Comparison of ENCODE assay signal across 9 cellular contexts in the genomic region with DNA sequence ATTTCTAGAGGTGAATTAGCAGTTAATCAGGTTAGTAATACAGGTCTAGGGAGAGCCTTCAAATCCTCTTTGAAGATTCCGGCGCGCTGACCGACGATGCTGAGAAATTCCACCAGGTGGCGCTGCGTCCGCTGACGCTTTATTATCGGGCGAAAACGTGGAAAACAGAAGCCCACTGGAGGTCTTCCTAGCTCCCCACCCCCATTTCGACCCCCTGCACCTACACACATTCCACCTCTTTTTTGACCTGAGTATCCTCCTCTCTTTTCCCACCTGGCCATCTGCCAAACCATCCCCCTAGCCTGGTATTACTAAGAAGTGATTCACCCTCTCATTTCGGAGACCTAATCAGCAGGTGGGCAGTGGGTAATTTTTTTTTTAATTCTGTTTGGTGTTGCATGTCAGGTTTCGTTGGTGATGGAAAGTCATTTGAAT.
DNase-seq lines count a peak whose midpoint lies in the region; ATAC-seq, FAIRE-seq and TF ChIP-seq lines count a peak whose summit lies in the region.
"Had no signal": no experiment of that assay in that cellular context is flagged by ENCODE, and none has a peak within 500 bp of the region (broad histone marks: within the 10 kb centered on the region; RNA-seq: fewer than 3 reads in every experiment).

No MANE protein-coding gene starts in this region.

- no peaks in the 10 kb centered on the region for H3K79me2 ChIP-seq in endothelial cell of umbilical vein (ENCODE audit: control insufficient read depth, insufficient read depth, low read length)

- H3K4me3 Mint-ChIP-seq in activated CD8-positive, alpha-beta T cell treated with anti-CD3 and anti-CD28 coated beads for 36 hours, result no peak overlapping the region
- peak overlapping the region; percentile 68 for H3K4me3 Mint-ChIP-seq in stimulated activated memory B cell treated with anti-CD40 and anti-IgM and Interleukin-4, amounts not matched to agents 10 μg/mL and 1 μg/mL and 100 μg/mL, for 72 hours

- ATAC-seq in activated CD8-positive, alpha-beta T cell treated with anti-CD3 and anti-CD28 coated beads for 36 hours, result no peak
- ATAC-seq in stimulated activated memory B cell treated with anti-CD40 and anti-IgM and Interleukin-4, amounts not matched to agents 10 μg/mL and 1 μg/mL and 100 μg/mL, for 72 hours, result peak; percentile 77
- no peak for ATAC-seq in GM19351 (IDR thresholded peaks at IDR 0.05; ENCODE audit: unreplicated experiment)

- H3K4me1 ChIP-seq in endothelial cell of umbilical vein (ENCODE audit: control insufficient read depth, extremely low read depth, insufficient read depth, low read length), result peaks cover 5% of the 10 kb centered on the region

- H3K9me3 ChIP-seq in endothelial cell of umbilical vein (replicated peaks; ENCODE audit: control insufficient read depth, insufficient read depth, low read length), result no peaks in the 10 kb centered on the region

- CTCF ChIA-PET in activated CD8-positive, alpha-beta T cell treated with anti-CD3 and anti-CD28 coated beads for 36 hours (lab: Charles Lee), result interaction anchor here (0.7 to 1.3 kb wide), 13 partner anchors 9 to 289 kb away, joined by 3 to 6 read pairs (median 3); no protein-coding TSS in a partner anchor
- CTCF ChIA-PET in endothelial cell of umbilical vein (lab: Charles Lee), result interaction anchor here (0.6 to 2.7 kb wide), 36 partner anchors 16 to 545 kb away, joined by 3 to 30 read pairs (median 4); partner anchors contain the start of genes CFAP61, CRNKL1 and NAA20

- H3K4me2 ChIP-seq in endothelial cell of umbilical vein (ENCODE audit: insufficient read depth, low read length), result peak overlapping the region; percentile 27

- H3K9me3 Mint-ChIP-seq in activated CD8-positive, alpha-beta T cell treated with anti-CD3 and anti-CD28 coated beads for 36 hours, result no peaks in the 10 kb centered on the region
- no peaks in the 10 kb centered on the region for H3K9me3 Mint-ChIP-seq in stimulated activated memory B cell treated with anti-CD40 and anti-IgM and Interleukin-4, amounts not matched to agents 10 μg/mL and 1 μg/mL and 100 μg/mL, for 72 hours

- POLR2A ChIA-PET in activated CD8-positive, alpha-beta T cell treated with anti-CD3 and anti-CD28 coated beads for 36 hours (lab: Charles Lee), result no interaction called here
- POLR2A ChIA-PET in endothelial cell of umbilical vein (lab: Charles Lee), result no interaction called here

- DNase-seq in NCI-H2196 (lab: John Stamatoyannopoulos, UW; ENCODE audit: unreplicated experiment) (peak; percentile 48), NCI-H2196 treated with DMSO at 0.1 percent for 48 hours (lab: John Stamatoyannopoulos, UW; ENCODE audit: unreplicated experiment) (no peak), NCI-H2171 treated with DMSO at 0.1 percent for 48 hours (lab: John Stamatoyannopoulos, UW) (peak; percentile 82), endothelial cell of umbilical vein (ENCODE audit: low read depth, low spot score) (peak; percentile 68), mucosa of gallbladder (ENCODE audit: low spot score) (peak; percentile 56)
- peak; percentile 61 for DNase-seq in activated CD8-positive, alpha-beta T cell treated with anti-CD3 and anti-CD28 coated beads for 36 hours

- no peak overlapping the region for H3K4me3 ChIP-seq in endothelial cell of umbilical vein (replicated peaks in 1 of 3; ENCODE audit: insufficient read depth in 1 of 3, low read depth in 1 of 3, low read length in 3 of 3)

- no peaks in the 10 kb centered on the region for H4K20me1 ChIP-seq in endothelial cell of umbilical vein (replicated peaks; ENCODE audit: control insufficient read depth, extremely low read depth, insufficient read depth, low read length)

- peaks cover 8% of the 10 kb centered on the region for H3K27me3 Mint-ChIP-seq in activated CD8-positive, alpha-beta T cell treated with anti-CD3 and anti-CD28 coated beads for 36 hours
- H3K27me3 Mint-ChIP-seq in stimulated activated memory B cell treated with anti-CD40 and anti-IgM and Interleukin-4, amounts not matched to agents 10 μg/mL and 1 μg/mL and 100 μg/mL, for 72 hours, result no peaks in the 10 kb centered on the region

- no peak overlapping the region for H3K27ac ChIP-seq in endothelial cell of umbilical vein (ENCODE audit: insufficient read depth, low read depth, low read length)

- TF ChIP-seq CTCF in activated CD8-positive, alpha-beta T cell treated with anti-CD3 and anti-CD28 coated beads for 36 hours (IDR thresholded peaks at IDR 0.05), result peak; percentile 93
- peak; percentile 84 to 87 for TF ChIP-seq CTCF in endothelial cell of umbilical vein (IDR thresholded peaks at IDR 0.05; ENCODE audit: extremely low read depth in 1 of 2, insufficient read depth in 1 of 2, low read depth in 1 of 2, low read length in 2 of 2)

- no peaks in the 10 kb centered on the region for H3K36me3 Mint-ChIP-seq in activated CD8-positive, alpha-beta T cell treated with anti-CD3 and anti-CD28 coated beads for 36 hours (ENCODE audit: low read depth)
- H3K36me3 Mint-ChIP-seq in stimulated activated memory B cell treated with anti-CD40 and anti-IgM and Interleukin-4, amounts not matched to agents 10 μg/mL and 1 μg/mL and 100 μg/mL, for 72 hours, result no peaks in the 10 kb centered on the region

- intact Hi-C loops in activated CD8-positive, alpha-beta T cell treated with anti-CD3 and anti-CD28 coated beads for 36 hours (cut with micrococcal nuclease), result loop anchor here (10.0 kb wide), 1 partner anchor 302 kb away; no protein-coding TSS in a partner anchor
- intact Hi-C loops in endothelial cell of umbilical vein (cut with micrococcal nuclease), result loop anchor here (1.0 to 5.0 kb wide), 6 partner anchors 65 to 545 kb away; partner anchors contain the start of genes CFAP61 and CRNKL1

- H3K9ac ChIP-seq in endothelial cell of umbilical vein (replicated peaks; ENCODE audit: extremely low read depth, insufficient read depth, low read length), result no peak overlapping the region

- BruUV-seq in endothelial cell of umbilical vein (replicated peaks; lab: Mats Ljungman, UMichigan), result no TSS peak

- H3K4me1 Mint-ChIP-seq in activated CD8-positive, alpha-beta T cell treated with anti-CD3 and anti-CD28 coated beads for 36 hours (ENCODE audit: low read depth), result peaks cover 3% of the 10 kb centered on the region
- peaks cover 32% of the 10 kb centered on the region for H3K4me1 Mint-ChIP-seq in stimulated activated memory B cell treated with anti-CD40 and anti-IgM and Interleukin-4, amounts not matched to agents 10 μg/mL and 1 μg/mL and 100 μg/mL, for 72 hours

- dilution Hi-C loops in endothelial cell of umbilical vein (cut with MboI; ENCODE audit: extremely low pct_ligation_motif_present, low sequenced_read_pairs), result no loop called here

- H2AFZ ChIP-seq in endothelial cell of umbilical vein (ENCODE audit: low read depth, low read length), result no peak overlapping the region

- H3K27ac Mint-ChIP-seq in activated CD8-positive, alpha-beta T cell treated with anti-CD3 and anti-CD28 coated beads for 36 hours, result no peak overlapping the region
- H3K27ac Mint-ChIP-seq in stimulated activated memory B cell treated with anti-CD40 and anti-IgM and Interleukin-4, amounts not matched to agents 10 μg/mL and 1 μg/mL and 100 μg/mL, for 72 hours, result peak overlapping the region; percentile 67

- no peaks in the 10 kb centered on the region for H3K36me3 ChIP-seq in endothelial cell of umbilical vein (ENCODE audit: control insufficient read depth in 2 of 2, extremely low read depth in 1 of 2, insufficient read depth in 2 of 2, low read length in 2 of 2)

- FAIRE-seq in endothelial cell of umbilical vein (lab: Jason Lieb, UNC), result peak; percentile 86
- FAIRE-seq: G401.6 had no signal

- H3K27me3 ChIP-seq in endothelial cell of umbilical vein (ENCODE audit: control insufficient read depth in 2 of 2, insufficient read depth in 2 of 2, low read length in 2 of 2), result no peaks in the 10 kb centered on the region

- no peaks in the 10 kb centered on the region for H3K9me1 ChIP-seq in endothelial cell of umbilical vein (replicated peaks; ENCODE audit: control insufficient read depth, extremely low read depth, insufficient read depth, low read length)

- no peak for TF ChIP-seq POLR2A in endothelial cell of umbilical vein (IDR thresholded peaks at IDR 0.05; ENCODE audit: low read depth, low read length)

TF ChIP-seq in endothelial cell of umbilical vein, 7 proteins besides CTCF, POLR2A, EP300 and RAD21:
- TF ChIP-seq EZH2 (IDR thresholded peaks at IDR 0.05; ENCODE audit: borderline replicate concordance, low read depth, low read length, severe bottlenecking) (no peak), MAX (IDR thresholded peaks at IDR 0.05; ENCODE audit: insufficient read depth, insufficient read length) (no peak), GATA2 (IDR thresholded peaks at IDR 0.05; ENCODE audit: insufficient read depth, insufficient read length, low read depth, low read length) (no peak), FOS (IDR thresholded peaks at IDR 0.05; ENCODE audit: borderline replicate concordance, insufficient read depth, low read length) (peak; percentile 33), JUN (IDR thresholded peaks at IDR 0.05; ENCODE audit: borderline replicate concordance, insufficient read depth, insufficient read length, low read depth) (no peak), POLR2AphosphoS5 (IDR thresholded peaks at IDR 0.05; ENCODE audit: insufficient read depth, low read depth, low read length) (no peak)
TF ChIP-seq in endothelial cell of umbilical vein: peak in this region for 1.
